1 cellular context compared by ENCODE assay signal in genomic region chr20:50071039-50071888, GRCh38.
TF ChIP-seq lines count a peak whose summit lies in the region.

No MANE protein-coding gene starts in this region.

TF ChIP-seq in HepG2, 621 proteins besides CTCF, POLR2A, EP300 and RAD21 (continued from another document and continues in another):
- TF ChIP-seq PAXIP1 (CRISPR knock-in tag; conservative IDR thresholded peaks at IDR 0.05) (peak; percentile 50; the same call in 1 of the 2 replicates), ZUFSP (CRISPR knock-in tag; IDR thresholded peaks at IDR 0.05; ENCODE audit: borderline replicate concordance) (no peak), AKAP8 (CRISPR knock-in tag; IDR thresholded peaks at IDR 0.05) (0 out of 2 replicates have a peak, but pooled peaks have one; percentile 48), KAT8 (CRISPR knock-in tag; IDR thresholded peaks at IDR 0.05) (peak; percentile 90), ZNF367 (CRISPR knock-in tag; IDR thresholded peaks at IDR 0.05; ENCODE audit: borderline replicate concordance) (no peak), ZNF674 (CRISPR knock-in tag; IDR thresholded peaks at IDR 0.05; ENCODE audit: low read depth) (no peak), MZF1 (CRISPR knock-in tag; IDR thresholded peaks at IDR 0.05; ENCODE audit: borderline replicate concordance) (no peak), SOX5 (CRISPR knock-in tag; IDR thresholded peaks at IDR 0.05; ENCODE audit: borderline replicate concordance) (peak; percentile 76; the same call in 1 of the 2 replicates), POGK (CRISPR knock-in tag; conservative IDR thresholded peaks at IDR 0.05) (peak; percentile 95), MED13 (CRISPR knock-in tag; IDR thresholded peaks at IDR 0.05) (0 out of 2 replicates have a peak, but pooled peaks have one; percentile 45), STAT6 (CRISPR knock-in tag; IDR thresholded peaks at IDR 0.05; ENCODE audit: borderline replicate concordance) (no peak), ZNF296 (CRISPR knock-in tag; conservative IDR thresholded peaks at IDR 0.05) (no peak), PRDM10 (CRISPR knock-in tag; IDR thresholded peaks at IDR 0.05; ENCODE audit: low read depth) (peak; percentile 85; the same call in 1 of the 2 replicates), NCOA2 (CRISPR knock-in tag; IDR thresholded peaks at IDR 0.05) (peak; percentile 47; the same call in 1 of the 2 replicates), PITX1 (CRISPR knock-in tag; IDR thresholded peaks at IDR 0.05) (peak; percentile 48; the same call in 1 of the 2 replicates), MXD4 (CRISPR knock-in tag; IDR thresholded peaks at IDR 0.05) (peak; percentile 95), ZBTB34 (CRISPR knock-in tag; IDR thresholded peaks at IDR 0.05) (0 out of 2 replicates have a peak, but pooled peaks have one; percentile 31), ZNF792 (CRISPR knock-in tag; IDR thresholded peaks at IDR 0.05) (peak; percentile 93), ZEB1 (IDR thresholded peaks at IDR 0.05; ENCODE audit: insufficient replicate concordance, low read depth) (no peak), THAP9 (CRISPR knock-in tag; IDR thresholded peaks at IDR 0.05; ENCODE audit: borderline replicate concordance) (peak; percentile 81; the same call in 1 of the 2 replicates), YEATS4 (CRISPR knock-in tag; IDR thresholded peaks at IDR 0.05; ENCODE audit: borderline replicate concordance) (peak; percentile 79; the same call in 1 of the 2 replicates), ZMAT3 (CRISPR knock-in tag; conservative IDR thresholded peaks at IDR 0.05) (peak; percentile 88), ZNF615 (CRISPR knock-in tag; IDR thresholded peaks at IDR 0.05; ENCODE audit: borderline replicate concordance) (no peak), KLF15 (CRISPR knock-in tag; IDR thresholded peaks at IDR 0.05; ENCODE audit: borderline replicate concordance) (no peak; the same call in 1 of the 2 replicates), NFRKB (IDR thresholded peaks at IDR 0.05) (no peak), SKI (IDR thresholded peaks at IDR 0.05; ENCODE audit: partially characterized antibody) (no peak), ZNF24 (IDR thresholded peaks at IDR 0.05) (0 out of 2 replicates have a peak, but pooled peaks have one; percentile 46), ZNF282 (IDR thresholded peaks at IDR 0.05; ENCODE audit: partially characterized antibody) (no peak), ZFP36L2 (CRISPR knock-in tag; IDR thresholded peaks at IDR 0.05) (peak; percentile 85; the same call in 1 of the 2 replicates), ZSCAN9 (CRISPR knock-in tag; IDR thresholded peaks at IDR 0.05; ENCODE audit: borderline replicate concordance) (peak; percentile 95), NBN (conservative IDR thresholded peaks at IDR 0.05) (no peak), GLI4 (CRISPR knock-in tag; IDR thresholded peaks at IDR 0.05; ENCODE audit: borderline replicate concordance) (no peak), PRMT3 (CRISPR knock-in tag; IDR thresholded peaks at IDR 0.05; ENCODE audit: borderline replicate concordance, low read depth) (no peak), ZNF597 (CRISPR knock-in tag; IDR thresholded peaks at IDR 0.05) (no peak), IRF2 (CRISPR knock-in tag; IDR thresholded peaks at IDR 0.05) (peak; percentile 92), ETV6 (CRISPR knock-in tag; conservative IDR thresholded peaks at IDR 0.05) (peak; percentile 83), ZBTB3 (CRISPR knock-in tag; IDR thresholded peaks at IDR 0.05; ENCODE audit: borderline replicate concordance, low read depth) (0 out of 2 replicates have a peak, but pooled peaks have one; percentile 69), KAT2B (IDR thresholded peaks at IDR 0.05; ENCODE audit: borderline replicate concordance, low read depth, low read length) (no peak), XBP1 (CRISPR knock-in tag; IDR thresholded peaks at IDR 0.05) (no peak), PAWR (CRISPR knock-in tag; IDR thresholded peaks at IDR 0.05; ENCODE audit: borderline replicate concordance) (peak; percentile 88; the same call in 1 of the 2 replicates), MTA3 (CRISPR knock-in tag; IDR thresholded peaks at IDR 0.05) (no peak), GATAD1 (CRISPR knock-in tag; IDR thresholded peaks at IDR 0.05) (peak; percentile 78), NCOA1 (CRISPR knock-in tag; IDR thresholded peaks at IDR 0.05) (no peak; the same call in 1 of the 2 replicates), ZBTB38 (CRISPR knock-in tag; IDR thresholded peaks at IDR 0.05) (peak; percentile 84; the same call in 1 of the 2 replicates)
